10 cellular contexts compared by ENCODE assay signal in the genomic region with DNA sequence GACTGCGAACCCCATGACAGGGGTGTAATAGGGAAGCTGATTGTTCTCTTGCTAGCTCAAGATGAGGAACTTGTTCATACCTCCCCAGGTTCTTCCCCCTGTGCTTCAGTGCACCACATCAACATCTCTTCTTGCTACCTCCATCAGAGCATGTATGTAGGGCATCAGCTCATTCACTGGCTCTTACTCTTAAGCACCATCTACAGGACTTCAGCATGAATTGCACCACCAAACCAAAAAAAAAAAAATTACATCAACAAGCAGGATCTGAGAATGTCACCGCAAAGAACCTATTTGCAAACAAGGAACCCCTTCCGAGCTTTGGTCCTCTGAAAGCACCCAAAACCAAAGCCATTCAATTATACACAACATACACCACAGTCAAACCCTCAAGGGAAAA.
A peak's percentile ranks its signal among the peaks of the same experiment; 100 is the strongest.
DNase-seq lines count a peak whose midpoint lies in the region; ATAC-seq and TF ChIP-seq lines count a peak whose summit lies in the region.
"Had no signal": no experiment of that assay in that cellular context is flagged by ENCODE, and none has a peak within 500 bp of the region (broad histone marks: within the 10 kb centered on the region; RNA-seq: fewer than 3 reads in every experiment).

No MANE protein-coding gene starts in this region.

- no peak overlapping the region for H3K27ac ChIP-seq in fibroblast of lung (ENCODE audit: insufficient read depth, low read length)
- H3K27ac ChIP-seq: left ventricle myocardium inferior had no signal

- H4K20me1 ChIP-seq in fibroblast of lung (ENCODE audit: control insufficient read depth, extremely low read depth, insufficient read depth, low read length): no peaks in the 10 kb centered on the region

- no peaks in the 10 kb centered on the region for H3K79me2 ChIP-seq in fibroblast of lung (ENCODE audit: control insufficient read depth, insufficient read depth, low read length)

- no peak overlapping the region for H3K4me2 ChIP-seq in fibroblast of lung (ENCODE audit: extremely low read depth, insufficient read depth, low read length)

- no peak overlapping the region for H3K9ac ChIP-seq in fibroblast of lung (ENCODE audit: insufficient read depth, low read length)

- TF ChIP-seq CTCF in GM13977 (IDR thresholded peaks at IDR 0.05; ENCODE audit: extremely low read depth, insufficient read depth, missing control alignments) (peak; percentile 15), fibroblast of lung (conservative IDR thresholded peaks at IDR 0.05 in 1 of 2, IDR thresholded peaks at IDR 0.05 in 1 of 2; ENCODE audit: low read depth in 1 of 2, low read length in 2 of 2) (peak in 1 of 2 donors; percentile 39)

- H2AFZ ChIP-seq in fibroblast of lung (ENCODE audit: low read length): no peak overlapping the region

- in situ Hi-C loops in ACHN (cut with HindIII; ENCODE audit: low pct_ligation_motif_present, low pct_unique_long_range_greater_than_20kb, low sequenced_read_pairs): no loop called here
- in situ Hi-C loops in GM13977 (cut with MboI; ENCODE audit: low pct_unique_long_range_greater_than_20kb, low sequenced_read_pairs, unreplicated experiment): no loop called here

- no peaks in the 10 kb centered on the region for H3K36me3 ChIP-seq in fibroblast of lung (ENCODE audit: control insufficient read depth, insufficient read depth, low read length)
- H3K36me3 ChIP-seq: left ventricle myocardium inferior had no signal

- no peak overlapping the region for H3K4me3 ChIP-seq in fibroblast of lung (replicated peaks in 1 of 4; ENCODE audit: control extremely low read depth in 1 of 4, insufficient read depth in 1 of 4, low read depth in 3 of 4, low read length in 4 of 4)
- H3K4me3 ChIP-seq: left ventricle myocardium inferior had no signal

- DNase-seq in ACHN (peak; percentile 17), GM13977 (ENCODE audit: low spot score) (no peak), NCI-H69 (lab: John Stamatoyannopoulos, UW) (peak; percentile 44), fibroblast of lung (ENCODE audit: low read depth in 2 of 2) (peak; percentile 12 to 14), NCI-H128 (lab: John Stamatoyannopoulos, UW; ENCODE audit: unreplicated experiment) (no peak), GDM1 (lab: John Stamatoyannopoulos, UW) (no peak), LoVo (ENCODE audit: low spot score) (no peak)
- DNase-seq: CD4-positive, alpha-beta memory T cell; left ventricle myocardium inferior had no signal

- H3K27me3 ChIP-seq in fibroblast of lung (ENCODE audit: control insufficient read depth, insufficient read depth, low read length): no peaks in the 10 kb centered on the region

- H3K4me1 ChIP-seq in fibroblast of lung (ENCODE audit: control insufficient read depth, extremely low read depth, insufficient read depth, low read length): no peaks in the 10 kb centered on the region
- H3K4me1 ChIP-seq: left ventricle myocardium inferior had no signal

- no peak for ATAC-seq in GM18873 (IDR thresholded peaks at IDR 0.05; ENCODE audit: low FRiP score, unreplicated experiment)

- H3K9me3 ChIP-seq in fibroblast of lung (ENCODE audit: control insufficient read depth, insufficient read depth, low read depth, low read length): no peaks in the 10 kb centered on the region

Comparison
In these comparisons a context has a peak if more than half of its experiments do, and no peak if none do; other contexts are left out.
1. DNase-seq: peak in ACHN (single experiment), NCI-H69 (single experiment) and fibroblast of lung (2 of 2); none in GM13977 (single experiment), NCI-H128 (single experiment), GDM1 (single experiment) and LoVo (single experiment).